In the genomic region with DNA sequence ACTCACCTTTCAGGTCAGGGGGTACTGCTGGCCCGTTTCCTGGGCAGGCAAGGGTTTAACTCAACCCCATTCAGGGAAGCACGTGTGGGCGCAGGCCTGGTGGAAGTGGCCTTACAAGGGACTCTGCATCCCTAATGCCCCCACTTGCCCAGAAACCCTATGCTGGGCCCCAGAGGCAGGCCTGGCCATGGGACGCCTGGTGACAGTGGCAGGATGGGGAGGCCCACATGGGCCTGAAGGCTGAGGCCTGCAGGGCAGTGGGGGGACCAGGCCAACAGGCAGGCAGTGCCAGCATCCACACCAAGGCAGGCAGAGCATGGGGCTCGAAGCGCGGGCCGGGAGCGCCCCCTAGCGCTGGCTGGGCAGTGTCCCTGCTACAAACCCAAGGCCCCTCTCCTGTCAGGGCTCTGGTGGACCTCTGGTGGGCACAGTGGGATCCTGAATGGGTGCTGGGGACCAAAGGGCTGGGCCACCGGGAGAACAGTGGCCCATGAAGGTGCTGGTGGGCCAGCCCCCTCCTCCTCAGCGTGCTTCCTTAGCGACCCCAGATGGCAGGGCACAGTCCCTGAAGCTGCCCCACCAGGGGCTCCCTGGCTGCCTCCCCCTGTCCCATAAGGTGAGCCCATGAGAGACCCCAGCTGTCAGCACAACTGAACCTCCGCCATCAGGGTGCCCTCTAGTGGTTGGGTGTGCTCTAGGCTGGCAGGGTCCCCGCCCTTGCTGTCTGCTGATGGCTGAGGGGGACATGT, we compare ENCODE assay signal across 8 cellular contexts. TPM values are rescaled to one million over a fixed set of nuclear protein-coding genes. Genes with fewer than 3 reads are reported as not detected.
DNase-seq lines count a peak whose midpoint lies in the region; ATAC-seq and TF ChIP-seq lines count a peak whose summit lies in the region.

No MANE protein-coding gene starts in this region.

- intact Hi-C loops in CD4-positive, alpha-beta T cell (cut with DNase I, micrococcal nuclease) = loop anchor here (2.0 to 5.0 kb wide), 5 partner anchors 48 to 118 kb away; no protein-coding TSS in a partner anchor
- intact Hi-C loops in PC-9 (cut with micrococcal nuclease; ENCODE audit: unreplicated experiment) = loop anchor here (1.0 to 5.0 kb wide), 5 partner anchors 58 to 377 kb away; no protein-coding TSS in a partner anchor

- H3K9me2 ChIP-seq in PC-9 (ENCODE audit: insufficient read depth) = no peaks in the 10 kb centered on the region

- CTCF ChIA-PET in CD4-positive, alpha-beta T cell (lab: Charles Lee) = interaction anchor here (1.2 kb wide), 2 partner anchors 61 to 63 kb away, joined by 3 to 5 read pairs; no protein-coding TSS in a partner anchor
- CTCF ChIA-PET in PC-9 (lab: Charles Lee) = no interaction called here

- ATAC-seq in CD4-positive, alpha-beta T cell (ENCODE audit: poor library complexity) = peak; percentile 77
- peak; percentile 84 for ATAC-seq in stimulated activated naive CD8-positive, alpha-beta T cell treated with anti-CD3 and anti-CD28 coated beads, Interleukin-15, Interleukin-2, amounts not matched to agents 100 U/mL and 50 U/mL, for 24 hours
- no peak for ATAC-seq in GM21576 (IDR thresholded peaks at IDR 0.05; ENCODE audit: unreplicated experiment)

- H3K36me3 ChIP-seq in PC-9 (ENCODE audit: low read depth) = no peaks in the 10 kb centered on the region

- H3K27ac ChIP-seq in CD4-positive, alpha-beta T cell (ENCODE audit: low read depth, low read length) = no peak overlapping the region
- no peak overlapping the region for H3K27ac ChIP-seq in PC-9

- no peaks in the 10 kb centered on the region for H3K27me3 Mint-ChIP-seq in CD4-positive, alpha-beta T cell
- H3K27me3 Mint-ChIP-seq in HFFc6 (ENCODE audit: insufficient read depth) (peaks cover 3% of the 10 kb centered on the region), nephron progenitor cell (ENCODE audit: low read depth, poor library complexity) (peaks cover 3% of the 10 kb centered on the region)

- peaks cover 22% of the 10 kb centered on the region for H3K36me3 Mint-ChIP-seq in CD4-positive, alpha-beta T cell (ENCODE audit: low read depth)
- no peaks in the 10 kb centered on the region for H3K36me3 Mint-ChIP-seq in HFFc6 (ENCODE audit: low read depth)
- peaks cover 8% of the 10 kb centered on the region for H3K36me3 Mint-ChIP-seq in nephron progenitor cell (ENCODE audit: low read depth)

- H3K4me3 ChIP-seq in PC-9 (no peak overlapping the region), fibroblast of mammary gland (ENCODE audit: control insufficient read depth, low read depth, low read length) (no peak overlapping the region)

- no peaks in the 10 kb centered on the region for H3K27me3 ChIP-seq in CD4-positive, alpha-beta T cell (ENCODE audit: control insufficient read depth, insufficient read depth, low read length)
- no peaks in the 10 kb centered on the region for H3K27me3 ChIP-seq in PC-9 (ENCODE audit: insufficient read depth, low read depth)

- H4K20me1 ChIP-seq in PC-9 (ENCODE audit: insufficient read depth) = peaks cover 13% of the 10 kb centered on the region

- no peaks in the 10 kb centered on the region for H3K4me1 Mint-ChIP-seq in CD4-positive, alpha-beta T cell (ENCODE audit: low read depth)
- no peaks in the 10 kb centered on the region for H3K4me1 Mint-ChIP-seq in HFFc6 (ENCODE audit: low read depth)
- no peaks in the 10 kb centered on the region for H3K4me1 Mint-ChIP-seq in nephron progenitor cell

- no peaks in the 10 kb centered on the region for H3K79me2 ChIP-seq in PC-9 (ENCODE audit: low read depth)

- H3K4me2 ChIP-seq in PC-9 = no peak overlapping the region

- H2AFZ ChIP-seq in PC-9 = no peak overlapping the region

- peak; percentile 38 to 70 (median 57) for DNase-seq in CD4-positive, alpha-beta T cell
- DNase-seq in HFFc6 = peak; percentile 35
- DNase-seq in PC-9 = peak; percentile 57 to 84
- peak; percentile 46 for DNase-seq in activated T-helper 1 cell treated with Interleukin-2 at 50 U/mL for 16 hours (ENCODE audit: low read depth)
- peak; percentile 47 for DNase-seq in fibroblast of mammary gland (ENCODE audit: low read depth)
- peak; percentile 89 for DNase-seq in nephron progenitor cell
- peak; percentile 85 for DNase-seq in stimulated activated naive CD8-positive, alpha-beta T cell treated with anti-CD3 and anti-CD28 coated beads, Interleukin-15, Interleukin-2, amounts not matched to agents 100 U/mL and 50 U/mL, for 24 hours

- no peak overlapping the region for H3K4me3 Mint-ChIP-seq in CD4-positive, alpha-beta T cell
- H3K4me3 Mint-ChIP-seq in HFFc6 (no peak overlapping the region), nephron progenitor cell (no peak overlapping the region)

- POLR2A ChIA-PET in CD4-positive, alpha-beta T cell (lab: Charles Lee) = no interaction called here
- POLR2A ChIA-PET in PC-9 (lab: Charles Lee; ENCODE audit: unreplicated experiment) = interaction anchor here (0.6 kb wide), 1 partner anchor 1071 kb away, joined by 4 read pairs; no protein-coding TSS in a partner anchor

- TF ChIP-seq CTCF in CD4-positive, alpha-beta T cell (IDR thresholded peaks at IDR 0.05) = peak; percentile 67
- TF ChIP-seq CTCF in HFFc6 (IDR thresholded peaks at IDR 0.05) (peak; percentile 95), PC-9 (conservative IDR thresholded peaks at IDR 0.05) (peak; percentile 96), fibroblast of mammary gland (conservative IDR thresholded peaks at IDR 0.05; ENCODE audit: control insufficient read depth, insufficient read depth, low read depth, low read length) (peak; percentile 71), nephron progenitor cell (IDR thresholded peaks at IDR 0.05) (peak; percentile 95)

- no peaks in the 10 kb centered on the region for H3K4me1 ChIP-seq in PC-9 (replicated peaks; ENCODE audit: insufficient read depth)

- no peaks in the 10 kb centered on the region for H3K9me3 ChIP-seq in CD4-positive, alpha-beta T cell (ENCODE audit: control insufficient read depth, low read length)
- H3K9me3 ChIP-seq in PC-9 (ENCODE audit: insufficient read depth, low read depth) = no peaks in the 10 kb centered on the region

- no peak overlapping the region for H3K27ac Mint-ChIP-seq in CD4-positive, alpha-beta T cell
- H3K27ac Mint-ChIP-seq in HFFc6 (no peak overlapping the region), nephron progenitor cell (no peak overlapping the region)

- H3F3A ChIP-seq in PC-9 (ENCODE audit: insufficient read depth, low read depth) = peaks cover 4% of the 10 kb centered on the region; the same call in 1 of the 2 replicates

- no TSS peak for BruUV-seq in PC-9 (replicated peaks; lab: Mats Ljungman, UMichigan)

- H3K9me3 Mint-ChIP-seq in CD4-positive, alpha-beta T cell = no peaks in the 10 kb centered on the region
- H3K9me3 Mint-ChIP-seq in HFFc6 (no peaks in the 10 kb centered on the region), nephron progenitor cell (no peaks in the 10 kb centered on the region)

RNA-seq across cellular contexts. Expression of gene FGFR3, which starts 16.8 kb away (rescaled TPM):
- under 1 TPM in 1 of 2 experiments, not detected in 1; 0.33 TPM for total RNA-seq in CD4-positive, alpha-beta T cell
- 1 to 10 TPM in 1 of 6 experiments, under 1 TPM in 5; 0.59 to 1.6 (median 0.75) TPM for total RNA-seq in HFFc6 (2021; fragmentation: NEBNext Ultra II Directional; extraction: Animal tissue kit (Norgen Biotek cat#: 25700))
- 8.2 and 10.6 TPM in 2 replicates for total RNA-seq in PC-9 (2021)

RNA-seq across cellular contexts. Expression of gene LETM1, which starts 46.0 kb away (rescaled TPM):
- total RNA-seq in CD4-positive, alpha-beta T cell = 10 to 100 TPM; 21.2 to 25.2 TPM
- 10 to 100 TPM; 47.4 to 64.0 (median 53.3) TPM for total RNA-seq in HFFc6 (2021; fragmentation: NEBNext Ultra II Directional; extraction: Animal tissue kit (Norgen Biotek cat#: 25700))
- total RNA-seq in PC-9 (2021) = 44.5 and 58.9 TPM in 2 replicates

Comparison
In these comparisons a context has a peak if more than half of its experiments do, and no peak if none do; other contexts are left out.
1. DNase-seq: peak in every context shown above with its lines; median percentile 89 in nephron progenitor cell; 85 in stimulated activated naive CD8-positive, alpha-beta T cell treated with anti-CD3 and anti-CD28 coated beads, Interleukin-15, Interleukin-2, amounts not matched to agents 100 U/mL and 50 U/mL, for 24 hours; 70 in PC-9; 57 in CD4-positive, alpha-beta T cell; 47 in fibroblast of mammary gland; 46 in activated T-helper 1 cell treated with Interleukin-2 at 50 U/mL for 16 hours; 35 in HFFc6.